ENCODE assay signal across 28 cellular contexts in genomic region chr5:39843767-39844166, GRCh38.
"Had no signal": no experiment of that assay in that cellular context is flagged by ENCODE, and none has a peak within 500 bp of the region (broad histone marks: within the 10 kb centered on the region; RNA-seq: fewer than 3 reads in every experiment).

No MANE protein-coding gene starts in this region.

- H3K36me3 ChIP-seq: esophagus muscularis mucosa, gastroesophageal sphincter, heart left ventricle, left lung, pancreas, suprapubic skin, transverse colon, upper lobe of right lung, uterus had no signal

- H3K4me2 ChIP-seq: hepatocyte, smooth muscle cell had no signal

- H3K9me3 ChIP-seq: pancreas, transverse colon, upper lobe of right lung, uterus had no signal

- H3K4me3 ChIP-seq: dorsolateral prefrontal cortex, esophagus muscularis mucosa, gastroesophageal sphincter, heart left ventricle, hepatocyte, left lung, pancreas, smooth muscle cell, suprapubic skin, transverse colon, upper lobe of right lung, uterus had no signal

- H2AFZ ChIP-seq: hepatocyte had no signal

- H3K79me2 ChIP-seq: hepatocyte had no signal

- DNase-seq: dorsolateral prefrontal cortex; effector CD4-positive, alpha-beta T cell; foreskin keratinocyte; heart left ventricle; kidney; left cardiac atrium; left lung; mesendoderm; midbrain; naive thymus-derived CD8-positive, alpha-beta T cell; occipital lobe; pancreas; stimulated activated CD4-positive, alpha-beta T cell treated with anti-CD3 and anti-CD28 coated beads, Interleukin-12 subunit alpha, Interleukin-12 subunit beta, amount 100 ng/mL, for 4 hours; stimulated activated CD4-positive, alpha-beta T cell treated with anti-CD3 and anti-CD28 coated beads, Interleukin-1b, Interleukin-23, amount 100 ng/mL, for 48 hours; stimulated activated CD4-positive, alpha-beta T cell treated with anti-CD3 and anti-CD28 coated beads, Interleukin-4, amount 100 ng/mL, for 1 hour; stimulated activated CD8-positive, alpha-beta memory T cell treated with anti-CD3 and anti-CD28 coated beads, Interleukin-4, amount 100 ng/mL, for 48 hours; stimulated activated naive CD4-positive, alpha-beta T cell; stimulated activated naive CD8-positive, alpha-beta T cell treated with anti-CD3 and anti-CD28 coated beads, Interleukin-15, amount 100 ng/mL, for 72 hours; transverse colon; upper lobe of right lung; uterus had no signal

- ATAC-seq: foreskin keratinocyte; gastroesophageal sphincter; heart left ventricle; left cardiac atrium; left lung; naive thymus-derived CD8-positive, alpha-beta T cell; pancreas; sciatic nerve; stimulated activated naive CD8-positive, alpha-beta T cell treated with anti-CD3 and anti-CD28 coated beads, Interleukin-15, amount 100 ng/mL, for 72 hours; upper lobe of right lung had no signal

- H3K4me1 ChIP-seq: foreskin keratinocyte, heart left ventricle, left lung, pancreas, suprapubic skin, transverse colon, upper lobe of right lung, uterus had no signal

- H3K27ac ChIP-seq: dorsolateral prefrontal cortex, epithelial cell of prostate, esophagus muscularis mucosa, foreskin keratinocyte, gastroesophageal sphincter, heart left ventricle, hepatocyte, left lung, pancreas, suprapubic skin, transverse colon, upper lobe of right lung, uterus had no signal

- FAIRE-seq: kidney, pancreas had no signal

- H3K27me3 ChIP-seq: esophagus muscularis mucosa, foreskin keratinocyte, gastroesophageal sphincter, heart left ventricle, hepatocyte, left lung, pancreas, suprapubic skin, transverse colon, upper lobe of right lung, uterus had no signal
